Comparison of ENCODE assay signal across 1 cellular context in the genomic region with DNA sequence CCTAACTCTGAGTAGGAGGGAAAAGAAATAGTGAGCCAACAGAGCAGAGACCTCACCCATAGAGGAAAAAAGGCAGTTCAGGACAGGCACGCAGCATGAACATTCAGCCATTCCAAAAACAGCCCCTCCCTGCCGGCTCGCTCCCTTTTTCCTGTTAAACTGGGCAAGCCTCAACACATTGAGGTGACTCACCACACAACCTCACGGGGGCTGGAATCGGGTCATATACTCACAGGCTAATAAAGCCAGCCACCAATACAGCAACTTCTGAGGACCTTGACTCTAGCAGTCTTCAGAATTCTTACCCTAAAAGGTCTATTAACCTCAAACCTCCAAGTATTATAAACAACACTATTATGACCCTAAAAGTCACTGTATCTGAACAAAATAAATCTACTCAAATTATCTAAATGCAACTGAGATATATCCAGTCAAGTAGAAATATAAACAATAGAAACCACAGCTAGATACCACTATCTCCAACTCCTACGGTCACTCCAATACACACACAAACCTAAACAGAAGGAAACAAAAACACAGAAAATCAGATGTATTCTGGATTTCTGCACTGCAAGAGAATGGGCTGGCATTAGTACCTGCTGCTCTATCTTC.
TF ChIP-seq lines count a peak whose summit lies in the region.

No MANE protein-coding gene starts in this region.

TF ChIP-seq in HEK293, 187 proteins besides CTCF, POLR2A, EP300 and RAD21 (continued from another document and continues in another):
- TF ChIP-seq ZNF624 (tag by site-specific recombination; IDR thresholded peaks at IDR 0.05) (no peak), ZNF423 (tag by site-specific recombination; IDR thresholded peaks at IDR 0.05) (no peak), ZNF501 (tag by site-specific recombination; IDR thresholded peaks at IDR 0.05) (no peak), ZIC2 (tag by site-specific recombination; IDR thresholded peaks at IDR 0.05) (peak; percentile 49; the same call in 1 of the 2 replicates), GFI1B (tag by site-specific recombination; IDR thresholded peaks at IDR 0.05) (peak; percentile 87; the same call in 1 of the 2 replicates), ZNF248 (tag by site-specific recombination; IDR thresholded peaks at IDR 0.05) (no peak), ZNF140 (tag by site-specific recombination; IDR thresholded peaks at IDR 0.05) (no peak), ZXDB (tag by site-specific recombination; IDR thresholded peaks at IDR 0.05) (peak; percentile 96), ZNF175 (tag by site-specific recombination; IDR thresholded peaks at IDR 0.05) (no peak), SP2 (tag by site-specific recombination; IDR thresholded peaks at IDR 0.05) (peak; percentile 56), IKZF3 (tag by site-specific recombination; IDR thresholded peaks at IDR 0.05) (peak; percentile 98), ZBTB7A (tag by site-specific recombination; IDR thresholded peaks at IDR 0.05; ENCODE audit: low read depth) (no peak), ZNF514 (tag by site-specific recombination; IDR thresholded peaks at IDR 0.05) (no peak), ZNF10 (tag by site-specific recombination; IDR thresholded peaks at IDR 0.05) (peak; percentile 16; the same call in 1 of the 2 replicates), REPIN1 (tag by site-specific recombination; IDR thresholded peaks at IDR 0.05; ENCODE audit: low read depth) (no peak), MZF1 (tag by site-specific recombination; IDR thresholded peaks at IDR 0.05; ENCODE audit: borderline replicate concordance) (no peak), ZNF202 (tag by site-specific recombination; IDR thresholded peaks at IDR 0.05; ENCODE audit: borderline replicate concordance) (no peak), ZNF23 (tag by site-specific recombination; IDR thresholded peaks at IDR 0.05; ENCODE audit: borderline replicate concordance) (no peak), GLI2 (tag by site-specific recombination; IDR thresholded peaks at IDR 0.05; ENCODE audit: borderline replicate concordance, low read depth) (no peak), ZNF776 (tag by site-specific recombination; IDR thresholded peaks at IDR 0.05; ENCODE audit: borderline replicate concordance) (no peak), ZBTB8A (tag by site-specific recombination; IDR thresholded peaks at IDR 0.05) (peak; percentile 38), SALL2 (tag by site-specific recombination; IDR thresholded peaks at IDR 0.05; ENCODE audit: borderline replicate concordance) (no peak), ZNF777 (tag by site-specific recombination; IDR thresholded peaks at IDR 0.05; ENCODE audit: borderline replicate concordance) (no peak), OSR2 (tag by site-specific recombination; IDR thresholded peaks at IDR 0.05) (peak; percentile 96), YY1 (tag by site-specific recombination; IDR thresholded peaks at IDR 0.05) (no peak), ZNF404 (tag by site-specific recombination; IDR thresholded peaks at IDR 0.05) (no peak), ZNF596 (tag by site-specific recombination; IDR thresholded peaks at IDR 0.05) (peak; percentile 78), ZNF623 (tag by site-specific recombination; IDR thresholded peaks at IDR 0.05) (no peak), ZNF221 (tag by site-specific recombination; IDR thresholded peaks at IDR 0.05; ENCODE audit: borderline replicate concordance) (no peak), OVOL3 (tag by site-specific recombination; IDR thresholded peaks at IDR 0.05) (no peak), ZNF292 (tag by site-specific recombination; IDR thresholded peaks at IDR 0.05; ENCODE audit: borderline replicate concordance, low read depth) (no peak), YY2 (tag by site-specific recombination; IDR thresholded peaks at IDR 0.05) (no peak), ZNF561 (tag by site-specific recombination; IDR thresholded peaks at IDR 0.05; ENCODE audit: borderline replicate concordance) (peak; percentile 64; the same call in 1 of the 2 replicates)
- TF ChIP-seq, protein P1, sequence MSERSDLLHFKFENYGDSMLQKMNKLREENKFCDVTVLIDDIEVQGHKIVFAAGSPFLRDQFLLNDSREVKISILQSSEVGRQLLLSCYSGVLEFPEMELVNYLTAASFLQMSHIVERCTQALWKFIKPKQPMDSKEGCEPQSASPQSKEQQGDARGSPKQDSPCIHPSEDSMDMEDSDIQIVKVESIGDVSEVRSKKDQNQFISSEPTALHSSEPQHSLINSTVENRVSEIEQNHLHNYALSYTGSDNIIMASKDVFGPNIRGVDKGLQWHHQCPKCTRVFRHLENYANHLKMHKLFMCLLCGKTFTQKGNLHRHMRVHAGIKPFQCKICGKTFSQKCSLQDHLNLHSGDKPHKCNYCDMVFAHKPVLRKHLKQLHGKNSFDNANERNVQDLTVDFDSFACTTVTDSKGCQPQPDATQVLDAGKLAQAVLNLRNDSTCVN (tag by site-specific recombination; optimal IDR thresholded peaks at IDR 0.05), result peak; percentile 38
- TF ChIP-seq, protein P2, sequence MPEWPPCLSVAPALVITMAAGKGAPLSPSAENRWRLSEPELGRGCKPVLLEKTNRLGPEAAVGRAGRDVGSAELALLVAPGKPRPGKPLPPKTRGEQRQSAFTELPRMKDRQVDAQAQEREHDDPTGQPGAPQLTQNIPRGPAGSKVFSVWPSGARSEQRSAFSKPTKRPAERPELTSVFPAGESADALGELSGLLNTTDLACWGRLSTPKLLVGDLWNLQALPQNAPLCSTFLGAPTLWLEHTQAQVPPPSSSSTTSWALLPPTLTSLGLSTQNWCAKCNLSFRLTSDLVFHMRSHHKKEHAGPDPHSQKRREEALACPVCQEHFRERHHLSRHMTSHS (tag by site-specific recombination; IDR thresholded peaks at IDR 0.05), result no peak
- TF ChIP-seq, protein P3, sequence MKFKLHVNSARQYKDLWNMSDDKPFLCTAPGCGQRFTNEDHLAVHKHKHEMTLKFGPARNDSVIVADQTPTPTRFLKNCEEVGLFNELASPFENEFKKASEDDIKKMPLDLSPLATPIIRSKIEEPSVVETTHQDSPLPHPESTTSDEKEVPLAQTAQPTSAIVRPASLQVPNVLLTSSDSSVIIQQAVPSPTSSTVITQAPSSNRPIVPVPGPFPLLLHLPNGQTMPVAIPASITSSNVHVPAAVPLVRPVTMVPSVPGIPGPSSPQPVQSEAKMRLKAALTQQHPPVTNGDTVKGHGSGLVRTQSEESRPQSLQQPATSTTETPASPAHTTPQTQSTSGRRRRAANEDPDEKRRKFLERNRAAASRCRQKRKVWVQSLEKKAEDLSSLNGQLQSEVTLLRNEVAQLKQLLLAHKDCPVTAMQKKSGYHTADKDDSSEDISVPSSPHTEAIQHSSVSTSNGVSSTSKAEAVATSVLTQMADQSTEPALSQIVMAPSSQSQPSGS (tag by site-specific recombination; IDR thresholded peaks at IDR 0.05; ENCODE audit: low read depth), result peak; percentile 27; the same call in 1 of the 2 replicates
- TF ChIP-seq, protein P4, sequence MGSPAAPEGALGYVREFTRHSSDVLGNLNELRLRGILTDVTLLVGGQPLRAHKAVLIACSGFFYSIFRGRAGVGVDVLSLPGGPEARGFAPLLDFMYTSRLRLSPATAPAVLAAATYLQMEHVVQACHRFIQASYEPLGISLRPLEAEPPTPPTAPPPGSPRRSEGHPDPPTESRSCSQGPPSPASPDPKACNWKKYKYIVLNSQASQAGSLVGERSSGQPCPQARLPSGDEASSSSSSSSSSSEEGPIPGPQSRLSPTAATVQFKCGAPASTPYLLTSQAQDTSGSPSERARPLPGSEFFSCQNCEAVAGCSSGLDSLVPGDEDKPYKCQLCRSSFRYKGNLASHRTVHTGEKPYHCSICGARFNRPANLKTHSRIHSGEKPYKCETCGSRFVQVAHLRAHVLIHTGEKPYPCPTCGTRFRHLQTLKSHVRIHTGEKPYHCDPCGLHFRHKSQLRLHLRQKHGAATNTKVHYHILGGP (tag by site-specific recombination; IDR thresholded peaks at IDR 0.05), result no peak
- TF ChIP-seq, protein P5, sequence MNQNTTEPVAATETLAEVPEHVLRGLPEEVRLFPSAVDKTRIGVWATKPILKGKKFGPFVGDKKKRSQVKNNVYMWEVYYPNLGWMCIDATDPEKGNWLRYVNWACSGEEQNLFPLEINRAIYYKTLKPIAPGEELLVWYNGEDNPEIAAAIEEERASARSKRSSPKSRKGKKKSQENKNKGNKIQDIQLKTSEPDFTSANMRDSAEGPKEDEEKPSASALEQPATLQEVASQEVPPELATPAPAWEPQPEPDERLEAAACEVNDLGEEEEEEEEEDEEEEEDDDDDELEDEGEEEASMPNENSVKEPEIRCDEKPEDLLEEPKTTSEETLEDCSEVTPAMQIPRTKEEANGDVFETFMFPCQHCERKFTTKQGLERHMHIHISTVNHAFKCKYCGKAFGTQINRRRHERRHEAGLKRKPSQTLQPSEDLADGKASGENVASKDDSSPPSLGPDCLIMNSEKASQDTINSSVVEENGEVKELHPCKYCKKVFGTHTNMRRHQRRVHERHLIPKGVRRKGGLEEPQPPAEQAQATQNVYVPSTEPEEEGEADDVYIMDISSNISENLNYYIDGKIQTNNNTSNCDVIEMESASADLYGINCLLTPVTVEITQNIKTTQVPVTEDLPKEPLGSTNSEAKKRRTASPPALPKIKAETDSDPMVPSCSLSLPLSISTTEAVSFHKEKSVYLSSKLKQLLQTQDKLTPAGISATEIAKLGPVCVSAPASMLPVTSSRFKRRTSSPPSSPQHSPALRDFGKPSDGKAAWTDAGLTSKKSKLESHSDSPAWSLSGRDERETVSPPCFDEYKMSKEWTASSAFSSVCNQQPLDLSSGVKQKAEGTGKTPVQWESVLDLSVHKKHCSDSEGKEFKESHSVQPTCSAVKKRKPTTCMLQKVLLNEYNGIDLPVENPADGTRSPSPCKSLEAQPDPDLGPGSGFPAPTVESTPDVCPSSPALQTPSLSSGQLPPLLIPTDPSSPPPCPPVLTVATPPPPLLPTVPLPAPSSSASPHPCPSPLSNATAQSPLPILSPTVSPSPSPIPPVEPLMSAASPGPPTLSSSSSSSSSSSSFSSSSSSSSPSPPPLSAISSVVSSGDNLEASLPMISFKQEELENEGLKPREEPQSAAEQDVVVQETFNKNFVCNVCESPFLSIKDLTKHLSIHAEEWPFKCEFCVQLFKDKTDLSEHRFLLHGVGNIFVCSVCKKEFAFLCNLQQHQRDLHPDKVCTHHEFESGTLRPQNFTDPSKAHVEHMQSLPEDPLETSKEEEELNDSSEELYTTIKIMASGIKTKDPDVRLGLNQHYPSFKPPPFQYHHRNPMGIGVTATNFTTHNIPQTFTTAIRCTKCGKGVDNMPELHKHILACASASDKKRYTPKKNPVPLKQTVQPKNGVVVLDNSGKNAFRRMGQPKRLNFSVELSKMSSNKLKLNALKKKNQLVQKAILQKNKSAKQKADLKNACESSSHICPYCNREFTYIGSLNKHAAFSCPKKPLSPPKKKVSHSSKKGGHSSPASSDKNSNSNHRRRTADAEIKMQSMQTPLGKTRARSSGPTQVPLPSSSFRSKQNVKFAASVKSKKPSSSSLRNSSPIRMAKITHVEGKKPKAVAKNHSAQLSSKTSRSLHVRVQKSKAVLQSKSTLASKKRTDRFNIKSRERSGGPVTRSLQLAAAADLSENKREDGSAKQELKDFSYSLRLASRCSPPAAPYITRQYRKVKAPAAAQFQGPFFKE (tag by site-specific recombination; IDR thresholded peaks at IDR 0.05; ENCODE audit: borderline replicate concordance), result no peak
- TF ChIP-seq, protein P6, sequence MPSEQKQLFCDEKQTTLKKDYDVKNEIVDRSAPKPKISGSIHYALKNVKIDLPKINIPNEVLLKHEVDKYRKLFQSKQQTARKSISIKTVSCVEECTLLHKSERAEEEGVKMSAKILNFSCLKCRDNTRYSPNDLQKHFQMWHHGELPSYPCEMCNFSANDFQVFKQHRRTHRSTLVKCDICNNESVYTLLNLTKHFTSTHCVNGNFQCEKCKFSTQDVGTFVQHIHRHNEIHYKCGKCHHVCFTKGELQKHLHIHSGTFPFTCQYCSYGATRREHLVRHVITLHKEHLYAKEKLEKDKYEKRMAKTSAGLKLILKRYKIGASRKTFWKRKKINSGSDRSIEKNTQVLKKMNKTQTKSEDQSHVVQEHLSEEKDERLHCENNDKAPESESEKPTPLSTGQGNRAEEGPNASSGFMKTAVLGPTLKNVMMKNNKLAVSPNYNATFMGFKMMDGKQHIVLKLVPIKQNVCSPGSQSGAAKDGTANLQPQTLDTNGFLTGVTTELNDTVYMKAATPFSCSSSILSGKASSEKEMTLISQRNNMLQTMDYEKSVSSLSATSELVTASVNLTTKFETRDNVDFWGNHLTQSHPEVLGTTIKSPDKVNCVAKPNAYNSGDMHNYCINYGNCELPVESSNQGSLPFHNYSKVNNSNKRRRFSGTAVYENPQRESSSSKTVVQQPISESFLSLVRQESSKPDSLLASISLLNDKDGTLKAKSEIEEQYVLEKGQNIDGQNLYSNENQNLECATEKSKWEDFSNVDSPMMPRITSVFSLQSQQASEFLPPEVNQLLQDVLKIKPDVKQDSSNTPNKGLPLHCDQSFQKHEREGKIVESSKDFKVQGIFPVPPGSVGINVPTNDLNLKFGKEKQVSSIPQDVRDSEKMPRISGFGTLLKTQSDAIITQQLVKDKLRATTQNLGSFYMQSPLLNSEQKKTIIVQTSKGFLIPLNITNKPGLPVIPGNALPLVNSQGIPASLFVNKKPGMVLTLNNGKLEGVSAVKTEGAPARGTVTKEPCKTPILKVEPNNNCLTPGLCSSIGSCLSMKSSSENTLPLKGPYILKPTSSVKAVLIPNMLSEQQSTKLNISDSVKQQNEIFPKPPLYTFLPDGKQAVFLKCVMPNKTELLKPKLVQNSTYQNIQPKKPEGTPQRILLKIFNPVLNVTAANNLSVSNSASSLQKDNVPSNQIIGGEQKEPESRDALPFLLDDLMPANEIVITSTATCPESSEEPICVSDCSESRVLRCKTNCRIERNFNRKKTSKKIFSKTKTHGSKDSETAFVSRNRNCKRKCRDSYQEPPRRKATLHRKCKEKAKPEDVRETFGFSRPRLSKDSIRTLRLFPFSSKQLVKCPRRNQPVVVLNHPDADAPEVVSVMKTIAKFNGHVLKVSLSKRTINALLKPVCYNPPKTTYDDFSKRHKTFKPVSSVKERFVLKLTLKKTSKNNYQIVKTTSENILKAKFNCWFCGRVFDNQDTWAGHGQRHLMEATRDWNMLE (tag by site-specific recombination; conservative IDR thresholded peaks at IDR 0.05; ENCODE audit: low read depth), result 0 out of 2 replicates have a peak, but pooled peaks have one; percentile 13
- TF ChIP-seq, protein P7, sequence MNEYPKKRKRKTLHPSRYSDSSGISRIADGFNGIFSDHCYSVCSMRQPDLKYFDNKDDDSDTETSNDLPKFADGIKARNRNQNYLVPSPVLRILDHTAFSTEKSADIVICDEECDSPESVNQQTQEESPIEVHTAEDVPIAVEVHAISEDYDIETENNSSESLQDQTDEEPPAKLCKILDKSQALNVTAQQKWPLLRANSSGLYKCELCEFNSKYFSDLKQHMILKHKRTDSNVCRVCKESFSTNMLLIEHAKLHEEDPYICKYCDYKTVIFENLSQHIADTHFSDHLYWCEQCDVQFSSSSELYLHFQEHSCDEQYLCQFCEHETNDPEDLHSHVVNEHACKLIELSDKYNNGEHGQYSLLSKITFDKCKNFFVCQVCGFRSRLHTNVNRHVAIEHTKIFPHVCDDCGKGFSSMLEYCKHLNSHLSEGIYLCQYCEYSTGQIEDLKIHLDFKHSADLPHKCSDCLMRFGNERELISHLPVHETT (tag by site-specific recombination; IDR thresholded peaks at IDR 0.05), result 0 out of 2 replicates have a peak, but pooled peaks have one; percentile 52
